9 cellular contexts compared by ENCODE assay signal in genomic region chr19:45253396-45254027, GRCh38. TPM values are rescaled to one million over a fixed set of nuclear protein-coding genes. Genes with fewer than 3 reads are reported as not detected.
DNase-seq lines count a peak whose midpoint lies in the region; ATAC-seq, FAIRE-seq and TF ChIP-seq lines count a peak whose summit lies in the region.
"Had no signal": no experiment of that assay in that cellular context is flagged by ENCODE, and none has a peak within 500 bp of the region (broad histone marks: within the 10 kb centered on the region; RNA-seq: fewer than 3 reads in every experiment).

No MANE protein-coding gene starts in this region.

- TF ChIP-seq CTCF in A549 (IDR thresholded peaks at IDR 0.05) (no peak), hepatocyte (IDR thresholded peaks at IDR 0.05; ENCODE audit: poor library complexity) (no peak), kidney (IDR thresholded peaks at IDR 0.05; ENCODE audit: borderline replicate concordance, extremely low read depth, insufficient read depth) (no peak)

- no peaks in the 10 kb centered on the region for H3K36me3 Mint-ChIP-seq in activated naive CD8-positive, alpha-beta T cell

- no peaks in the 10 kb centered on the region for H3K27me3 ChIP-seq in hepatocyte
- H3K27me3 ChIP-seq: cardiac muscle cell had no signal

- CTCF ChIA-PET in A549 (lab: Yijun Ruan, JAX), result interaction anchor here (0.6 to 2.1 kb wide), 2 partner anchors 46 to 86 kb away, joined by 4 to 10 read pairs; no protein-coding TSS in a partner anchor

- H3K9ac ChIP-seq in kidney (ENCODE audit: low read length in 2 of 2), result no peak overlapping the region

- intact Hi-C loops in kidney (cut with DNase I), result no loop called here

- no peaks in the 10 kb centered on the region for H3K9me2 ChIP-seq in hepatocyte (replicated peaks; ENCODE audit: insufficient read depth)

- POLR2A ChIA-PET in A549 (lab: Yijun Ruan, JAX), result no interaction called here

- H3K27ac ChIP-seq in A549 (no peak overlapping the region), hepatocyte (no peak overlapping the region), kidney (ENCODE audit: low read depth in 2 of 2, low read length in 2 of 2) (no peak overlapping the region)

- TF ChIP-seq RAD21 in A549 (conservative IDR thresholded peaks at IDR 0.05 in 1 of 2, IDR thresholded peaks at IDR 0.05 in 1 of 2), result no peak

- H3K4me3 Mint-ChIP-seq in activated naive CD8-positive, alpha-beta T cell, result peak overlapping the region; percentile 84

- no peaks in the 10 kb centered on the region for H3K27me3 Mint-ChIP-seq in activated naive CD8-positive, alpha-beta T cell

- ATAC-seq in A549, result no peak

- H3K4me3 ChIP-seq in A549 (no peak overlapping the region), hepatocyte (no peak overlapping the region), kidney (ENCODE audit: low read length in 2 of 2) (no peak overlapping the region)
- H3K4me3 ChIP-seq: cardiac muscle cell had no signal

- H3K36me3 ChIP-seq in hepatocyte (replicated peaks; ENCODE audit: insufficient read depth, low read depth), result no peaks in the 10 kb centered on the region
- no peaks in the 10 kb centered on the region for H3K36me3 ChIP-seq in kidney (ENCODE audit: control insufficient read depth in 1 of 2, insufficient read depth in 2 of 2, low read length in 2 of 2)
- H3K36me3 ChIP-seq: cardiac muscle cell had no signal

- peaks cover 67% of the 10 kb centered on the region for H3K79me2 ChIP-seq in hepatocyte

- H3K9me3 ChIP-seq in A549 (no peaks in the 10 kb centered on the region), hepatocyte (ENCODE audit: low read depth) (no peaks in the 10 kb centered on the region), kidney (ENCODE audit: control insufficient read depth in 1 of 2, low read length in 2 of 2) (no peaks in the 10 kb centered on the region)

- no peak for TF ChIP-seq POLR2A in A549 (IDR thresholded peaks at IDR 0.05; ENCODE audit: low read length)

- H3K4me2 ChIP-seq in A549, result peak overlapping the region; percentile 98; the same call in 1 of the 3 replicates
- peak overlapping the region; percentile 100 for H3K4me2 ChIP-seq in hepatocyte

- no peak overlapping the region for H3K27ac Mint-ChIP-seq in activated naive CD8-positive, alpha-beta T cell

- no peak for TF ChIP-seq EP300 in A549 (IDR thresholded peaks at IDR 0.05)

- H3K4me1 Mint-ChIP-seq in activated naive CD8-positive, alpha-beta T cell (ENCODE audit: low read depth), result peaks cover 33% of the 10 kb centered on the region

- peaks cover 36% of the 10 kb centered on the region for H4K20me1 ChIP-seq in hepatocyte (ENCODE audit: insufficient read depth, poor library complexity, severe bottlenecking)

- no peak overlapping the region for H2AFZ ChIP-seq in hepatocyte

- WGBS in A549 (ENCODE audit: missing lambda C conversion rate), result 78% methylated on average over 11 of the region's 12 CpGs
- WGBS in hepatocyte (ENCODE audit: low lambda C conversion rate, missing lambda C conversion rate), result 90% methylated on average over 12 of the region's 12 CpGs

- H3K4me1 ChIP-seq in A549 (peaks cover 7% of the 10 kb centered on the region; the same call in 2 of the 3 replicates), hepatocyte (ENCODE audit: insufficient read depth) (peaks cover 8% of the 10 kb centered on the region), kidney (ENCODE audit: control insufficient read depth in 1 of 2, insufficient read depth in 1 of 2, low read depth in 1 of 2, low read length in 2 of 2) (peaks cover 14 to 31% of the 10 kb centered on the region in 2 donors)

- no peaks in the 10 kb centered on the region for H3K9me3 Mint-ChIP-seq in activated naive CD8-positive, alpha-beta T cell (ENCODE audit: low read depth)

- DNase-seq in A549 (ENCODE audit: low read depth in 1 of 2, low spot score in 1 of 2) (no peak), EH (ENCODE audit: low read depth) (peak; percentile 41), hepatocyte (ENCODE audit: low spot score) (no peak), DMS114 treated with DMSO at 0.1 percent for 48 hours (lab: John Stamatoyannopoulos, UW; ENCODE audit: unreplicated experiment) (no peak), T1000 (lab: John Stamatoyannopoulos, UW) (no peak), kidney (no peak), COLO829 (ENCODE audit: low spot score) (no peak)

- FAIRE-seq in A549 (lab: Jason Lieb, UNC), result no peak
- FAIRE-seq in kidney (lab: Jason Lieb, UNC), result no peak

TF ChIP-seq in A549, 52 proteins besides CTCF, POLR2A, EP300 and RAD21:
- TF ChIP-seq RCOR1 (IDR thresholded peaks at IDR 0.05; ENCODE audit: low read depth, low read length) (no peak), TP53 (CRISPR knock-in tag; IDR thresholded peaks at IDR 0.05) (no peak), HOXB13 (CRISPR knock-in tag; IDR thresholded peaks at IDR 0.05; ENCODE audit: low read depth) (no peak), NR3C1 (IDR thresholded peaks at IDR 0.05) (no peak), ATOH8 (CRISPR knock-in tag; IDR thresholded peaks at IDR 0.05; ENCODE audit: low read depth) (no peak), KDM5A (IDR thresholded peaks at IDR 0.05) (no peak), CHD2 (IDR thresholded peaks at IDR 0.05; ENCODE audit: low read length, partially characterized antibody) (no peak), FOSL2 (IDR thresholded peaks at IDR 0.05) (no peak), FOSL2 (CRISPR knock-in tag; IDR thresholded peaks at IDR 0.05) (no peak), RNF2 (IDR thresholded peaks at IDR 0.05; ENCODE audit: borderline replicate concordance, low read depth) (no peak)

RNA-seq across cellular contexts. Expression of gene MARK4, which starts 2.4 kb away (rescaled TPM):
- polyA plus RNA-seq in A549 (2011; rRNA removed) (6.3 and 6.9 TPM in 2 replicates), A549 (2017; fragmentation: RNase III; extraction: RNeasy Plus Mini Kit Qiagen cat#74134 plus additional on column Dnase treatment) (6.0 to 7.8 TPM (median 6.8 TPM) in 3 replicates), hepatocyte (13.5 and 14.8 TPM in 2 replicates), kidney (ENCODE audit: insufficient read depth, low read depth, low replicate concordance) (13.6 TPM)
- polyA plus RNA-seq in A549 (2012; cell fraction: cytosol; rRNA removed), result 5.6 and 6.4 TPM in 2 replicates
- polyA plus RNA-seq in A549 (2012; cell fraction: nucleus; rRNA removed), result 5.5 and 7.7 TPM in 2 replicates
- polyA minus RNA-seq in A549 (2011; rRNA and poly(A)+ RNA removed), result 7.4 and 13.0 TPM in 2 replicates
- total RNA-seq in hepatocyte (9.5 and 23.0 TPM in 2 replicates), kidney (29.7 TPM)

RNA-seq across cellular contexts. Expression of gene EXOC3L2, which starts 8.3 kb away (rescaled TPM):
- 0.16 and 0.20 TPM in 2 replicates for polyA plus RNA-seq in A549 (2011; rRNA removed)
- 0.49 and 0.76 TPM in 2 replicates for polyA plus RNA-seq in A549 (2012; cell fraction: cytosol; rRNA removed)
- polyA plus RNA-seq in A549 (2012; cell fraction: nucleus; rRNA removed), result 2.8 and 3.7 TPM in 2 replicates
- 0.46 to 0.58 TPM (median 0.50 TPM) in 3 replicates for polyA plus RNA-seq in A549 (2017; fragmentation: RNase III; extraction: RNeasy Plus Mini Kit Qiagen cat#74134 plus additional on column Dnase treatment)
- 0.15 TPM in 1 of 2 replicates, not detected in the other for polyA minus RNA-seq in A549 (2011; rRNA and poly(A)+ RNA removed)
- total RNA-seq in hepatocyte, result 0.08 and 1.3 TPM in 2 replicates
- 0.13 TPM in 1 of 2 replicates, not detected in the other for polyA plus RNA-seq in hepatocyte
- 19.0 TPM for total RNA-seq in kidney
- polyA plus RNA-seq in kidney (ENCODE audit: insufficient read depth, low read depth, low replicate concordance), result 15.4 TPM
